ENCODE assay signal across 2 cellular contexts in the genomic region with DNA sequence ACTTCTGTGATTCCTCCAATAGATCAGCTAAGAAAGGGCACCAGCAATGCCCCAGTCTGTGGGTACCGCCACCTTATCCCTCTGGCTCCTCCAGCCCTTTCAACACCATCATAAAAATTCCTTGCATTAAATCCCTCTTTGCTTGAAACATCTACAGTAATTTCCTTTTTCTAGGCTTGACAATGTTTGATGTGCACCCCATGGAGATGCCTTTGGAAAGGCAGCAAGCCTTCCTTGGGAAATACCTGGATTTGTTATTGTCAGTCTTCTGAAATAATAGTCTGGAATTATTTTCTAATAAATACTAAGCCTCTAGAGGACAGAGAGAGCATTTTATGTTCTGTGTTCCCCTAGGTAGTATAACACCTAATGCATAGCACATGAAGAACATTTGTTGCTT.
TF ChIP-seq lines count a peak whose summit lies in the region.

No MANE protein-coding gene starts in this region.

TF ChIP-seq in IMR-90, 13 proteins besides CTCF, POLR2A, EP300 and RAD21:
- TF ChIP-seq, protein P1, sequence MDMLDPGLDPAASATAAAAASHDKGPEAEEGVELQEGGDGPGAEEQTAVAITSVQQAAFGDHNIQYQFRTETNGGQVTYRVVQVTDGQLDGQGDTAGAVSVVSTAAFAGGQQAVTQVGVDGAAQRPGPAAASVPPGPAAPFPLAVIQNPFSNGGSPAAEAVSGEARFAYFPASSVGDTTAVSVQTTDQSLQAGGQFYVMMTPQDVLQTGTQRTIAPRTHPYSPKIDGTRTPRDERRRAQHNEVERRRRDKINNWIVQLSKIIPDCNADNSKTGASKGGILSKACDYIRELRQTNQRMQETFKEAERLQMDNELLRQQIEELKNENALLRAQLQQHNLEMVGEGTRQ (IDR thresholded peaks at IDR 0.05; ENCODE audit: low read depth, low read length), result no peak
- TF ChIP-seq CEBPB (IDR thresholded peaks at IDR 0.05; ENCODE audit: low read depth, low read length), result no peak
- TF ChIP-seq RFX5 (IDR thresholded peaks at IDR 0.05; ENCODE audit: low read depth, low read length), result no peak
- TF ChIP-seq CHD1 (IDR thresholded peaks at IDR 0.05; ENCODE audit: low read depth, low read length), result no peak
- no peak for TF ChIP-seq NFE2L2 (IDR thresholded peaks at IDR 0.05; ENCODE audit: low read depth, low read length)
- no peak for TF ChIP-seq RCOR1 (IDR thresholded peaks at IDR 0.05; ENCODE audit: insufficient replicate concordance, low read length)
- TF ChIP-seq BHLHE40 (IDR thresholded peaks at IDR 0.05; ENCODE audit: low read depth, low read length), result no peak
- TF ChIP-seq, protein P2, sequence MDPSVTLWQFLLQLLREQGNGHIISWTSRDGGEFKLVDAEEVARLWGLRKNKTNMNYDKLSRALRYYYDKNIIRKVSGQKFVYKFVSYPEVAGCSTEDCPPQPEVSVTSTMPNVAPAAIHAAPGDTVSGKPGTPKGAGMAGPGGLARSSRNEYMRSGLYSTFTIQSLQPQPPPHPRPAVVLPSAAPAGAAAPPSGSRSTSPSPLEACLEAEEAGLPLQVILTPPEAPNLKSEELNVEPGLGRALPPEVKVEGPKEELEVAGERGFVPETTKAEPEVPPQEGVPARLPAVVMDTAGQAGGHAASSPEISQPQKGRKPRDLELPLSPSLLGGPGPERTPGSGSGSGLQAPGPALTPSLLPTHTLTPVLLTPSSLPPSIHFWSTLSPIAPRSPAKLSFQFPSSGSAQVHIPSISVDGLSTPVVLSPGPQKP (IDR thresholded peaks at IDR 0.05; ENCODE audit: borderline replicate concordance, low read depth, low read length), result no peak
- TF ChIP-seq MAFK (IDR thresholded peaks at IDR 0.05; ENCODE audit: low read depth, low read length), result no peak
- TF ChIP-seq SMC3 (IDR thresholded peaks at IDR 0.05; ENCODE audit: low read depth, low read length), result no peak
- TF ChIP-seq MXI1 (IDR thresholded peaks at IDR 0.05; ENCODE audit: borderline replicate concordance, low read depth, low read length), result no peak
- TF ChIP-seq MAZ (IDR thresholded peaks at IDR 0.05; ENCODE audit: borderline replicate concordance, low read depth, low read length), result no peak
- no peak for TF ChIP-seq FOS (IDR thresholded peaks at IDR 0.05; ENCODE audit: low read depth, low read length)

TF ChIP-seq in neural cell, 6 proteins besides CTCF, POLR2A, EP300 and RAD21:
- TF ChIP-seq TAF1 (IDR thresholded peaks at IDR 0.05; ENCODE audit: low read depth) (no peak), MXI1 (conservative IDR thresholded peaks at IDR 0.05; ENCODE audit: poor library complexity, severe bottlenecking) (no peak), SMC3 (conservative IDR thresholded peaks at IDR 0.05; ENCODE audit: poor library complexity) (peak; percentile 8), POLR2AphosphoS5 (IDR thresholded peaks at IDR 0.05) (peak; percentile 68), EZH2 (IDR thresholded peaks at IDR 0.05; ENCODE audit: borderline replicate concordance, insufficient read depth, low read length, poor library complexity, severe bottlenecking) (no peak)
- TF ChIP-seq, protein P3, sequence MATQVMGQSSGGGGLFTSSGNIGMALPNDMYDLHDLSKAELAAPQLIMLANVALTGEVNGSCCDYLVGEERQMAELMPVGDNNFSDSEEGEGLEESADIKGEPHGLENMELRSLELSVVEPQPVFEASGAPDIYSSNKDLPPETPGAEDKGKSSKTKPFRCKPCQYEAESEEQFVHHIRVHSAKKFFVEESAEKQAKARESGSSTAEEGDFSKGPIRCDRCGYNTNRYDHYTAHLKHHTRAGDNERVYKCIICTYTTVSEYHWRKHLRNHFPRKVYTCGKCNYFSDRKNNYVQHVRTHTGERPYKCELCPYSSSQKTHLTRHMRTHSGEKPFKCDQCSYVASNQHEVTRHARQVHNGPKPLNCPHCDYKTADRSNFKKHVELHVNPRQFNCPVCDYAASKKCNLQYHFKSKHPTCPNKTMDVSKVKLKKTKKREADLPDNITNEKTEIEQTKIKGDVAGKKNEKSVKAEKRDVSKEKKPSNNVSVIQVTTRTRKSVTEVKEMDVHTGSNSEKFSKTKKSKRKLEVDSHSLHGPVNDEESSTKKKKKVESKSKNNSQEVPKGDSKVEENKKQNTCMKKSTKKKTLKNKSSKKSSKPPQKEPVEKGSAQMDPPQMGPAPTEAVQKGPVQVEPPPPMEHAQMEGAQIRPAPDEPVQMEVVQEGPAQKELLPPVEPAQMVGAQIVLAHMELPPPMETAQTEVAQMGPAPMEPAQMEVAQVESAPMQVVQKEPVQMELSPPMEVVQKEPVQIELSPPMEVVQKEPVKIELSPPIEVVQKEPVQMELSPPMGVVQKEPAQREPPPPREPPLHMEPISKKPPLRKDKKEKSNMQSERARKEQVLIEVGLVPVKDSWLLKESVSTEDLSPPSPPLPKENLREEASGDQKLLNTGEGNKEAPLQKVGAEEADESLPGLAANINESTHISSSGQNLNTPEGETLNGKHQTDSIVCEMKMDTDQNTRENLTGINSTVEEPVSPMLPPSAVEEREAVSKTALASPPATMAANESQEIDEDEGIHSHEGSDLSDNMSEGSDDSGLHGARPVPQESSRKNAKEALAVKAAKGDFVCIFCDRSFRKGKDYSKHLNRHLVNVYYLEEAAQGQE (IDR thresholded peaks at IDR 0.05; ENCODE audit: borderline replicate concordance), result peak; percentile 100
